Comparison of ENCODE assay signal across 16 cellular contexts in genomic region chr1:57549280-57549679, GRCh38.
"Had no signal": no experiment of that assay in that cellular context is flagged by ENCODE, and none has a peak within 500 bp of the region (broad histone marks: within the 10 kb centered on the region; RNA-seq: fewer than 3 reads in every experiment).

No MANE protein-coding gene starts in this region.

- H3K4me1 ChIP-seq: left ventricle myocardium inferior, thyroid gland, upper lobe of right lung had no signal

- H3K27ac ChIP-seq: cardiac muscle cell, left ventricle myocardium inferior, thyroid gland, upper lobe of right lung had no signal

- H3K27me3 ChIP-seq: cardiac muscle cell, thyroid gland, upper lobe of right lung had no signal

- H3K9me3 ChIP-seq: left ventricle myocardium inferior, thyroid gland, upper lobe of right lung had no signal

- H3K36me3 ChIP-seq: cardiac muscle cell, left ventricle myocardium inferior, thyroid gland, upper lobe of right lung had no signal

- ATAC-seq: activated naive CD8-positive, alpha-beta T cell treated with anti-CD3 and anti-CD28 coated beads, Interleukin-2, amount 50 U/mL, for 24 hours; natural killer cell treated with Interleukin-12 subunit alpha and Interleukin-12 subunit beta and Interleukin-15 and Interleukin-18, amount 100 ng/mL, for 72 hours; upper lobe of right lung had no signal

- H3K4me3 ChIP-seq: cardiac muscle cell, left ventricle myocardium inferior, thyroid gland, upper lobe of right lung had no signal

- DNase-seq: activated CD4-positive, alpha-beta memory T cell treated with anti-CD3 and anti-CD28 coated beads, Interleukin-2, amount 10 ng/mL, durations not matched to agents 7 days and 5 days; activated CD4-positive, alpha-beta T cell treated with anti-CD3 and anti-CD28 coated beads, Interleukin-2, amount 10 ng/mL, durations not matched to agents 24 days and 14 days; activated effector memory CD4-positive, alpha-beta T cell treated with anti-CD3 and anti-CD28 coated beads, Interleukin-2, amount 50 U/mL, for 16 hours; activated naive CD4-positive, alpha-beta T cell treated with anti-CD3 and anti-CD28 coated beads, Interleukin-2, amount 50 U/mL, for 16 hours; activated naive CD8-positive, alpha-beta T cell treated with anti-CD3 and anti-CD28 coated beads, Interleukin-2, amount 50 U/mL, for 24 hours; activated T-cell treated with anti-CD3 and anti-CD28 coated beads for 4 hours; foreskin fibroblast; kidney; left ventricle myocardium inferior; stimulated activated CD4-positive, alpha-beta T cell treated with anti-CD3 and anti-CD28 coated beads, Interleukin-12 subunit alpha, Interleukin-12 subunit beta, amount 100 ng/mL, for 4 hours; substantia nigra; T-helper 2 cell; thyroid gland; upper lobe of right lung had no signal
